Comparison of ENCODE assay signal across 35 cellular contexts in genomic region chr12:47747596-47748506, GRCh38. TPM values are rescaled to one million over a fixed set of nuclear protein-coding genes. Genes with fewer than 3 reads are reported as not detected.
"Had no signal": no experiment of that assay in that cellular context is flagged by ENCODE, and none has a peak within 500 bp of the region (broad histone marks: within the 10 kb centered on the region; RNA-seq: fewer than 3 reads in every experiment).

No MANE protein-coding gene starts in this region.

- H3K4me1 Mint-ChIP-seq: activated CD4-positive, alpha-beta T cell treated with anti-CD3 and anti-CD28 coated beads for 36 hours; activated naive CD8-positive, alpha-beta T cell treated with anti-CD3 and anti-CD28 coated beads for 36 hours had no signal

- FAIRE-seq: kidney had no signal

- H3K4me3 ChIP-seq: adrenal gland, coronary artery, dorsolateral prefrontal cortex, gastroesophageal sphincter, right atrium auricular region, spleen, testis, transverse colon had no signal

- H3K27me3 Mint-ChIP-seq: activated naive CD8-positive, alpha-beta T cell treated with anti-CD3 and anti-CD28 coated beads for 36 hours; naive B cell had no signal

- H3K4me3 Mint-ChIP-seq: activated CD4-positive, alpha-beta T cell treated with anti-CD3 and anti-CD28 coated beads for 36 hours; activated naive CD4-positive, alpha-beta T cell treated with anti-CD3 and anti-CD28 coated beads for 36 hours; activated naive CD8-positive, alpha-beta T cell treated with anti-CD3 and anti-CD28 coated beads for 36 hours; activated T-helper 1 cell treated with anti-CD3 and anti-CD28 coated beads, Interleukin-12 subunit alpha, Interleukin-12 subunit beta, Interleukin-2, Interleukin-4 antibody, amounts not matched to agents 30 ng/mL and 10 ng/mL and 1 ng/mL, durations not matched to agents 14 hours and 24 hours and 36 hours; brain; immature natural killer cell; T-helper 2 cell treated with Interferon-gamma antibody and Interleukin-4, amounts not matched to agents 5 μg/mL and 100 μg/mL, for 36 hours had no signal

- H3K27me3 ChIP-seq: adrenal gland, dorsolateral prefrontal cortex, gastroesophageal sphincter, right atrium auricular region, spleen, testis, transverse colon had no signal

- H3K27ac Mint-ChIP-seq: activated CD4-positive, alpha-beta T cell treated with anti-CD3 and anti-CD28 coated beads for 36 hours; activated naive CD4-positive, alpha-beta T cell treated with anti-CD3 and anti-CD28 coated beads for 36 hours; activated naive CD8-positive, alpha-beta T cell treated with anti-CD3 and anti-CD28 coated beads for 36 hours; activated T-helper 1 cell treated with anti-CD3 and anti-CD28 coated beads, Interleukin-12 subunit alpha, Interleukin-12 subunit beta, Interleukin-2, Interleukin-4 antibody, amounts not matched to agents 30 ng/mL and 10 ng/mL and 1 ng/mL, durations not matched to agents 14 hours and 24 hours and 36 hours; immature natural killer cell; T-helper 2 cell treated with Interferon-gamma antibody and Interleukin-4, amounts not matched to agents 5 μg/mL and 100 μg/mL, for 36 hours had no signal

- H3K9me3 Mint-ChIP-seq: activated naive CD4-positive, alpha-beta T cell treated with anti-CD3 and anti-CD28 coated beads for 36 hours; activated naive CD8-positive, alpha-beta T cell treated with anti-CD3 and anti-CD28 coated beads for 36 hours; activated T-helper 1 cell treated with anti-CD3 and anti-CD28 coated beads, Interleukin-12 subunit alpha, Interleukin-12 subunit beta, Interleukin-2, Interleukin-4 antibody, amounts not matched to agents 30 ng/mL and 10 ng/mL and 1 ng/mL, durations not matched to agents 14 hours and 24 hours and 36 hours; brain; immature natural killer cell; naive B cell; T-helper 2 cell treated with Interferon-gamma antibody and Interleukin-4, amounts not matched to agents 5 μg/mL and 100 μg/mL, for 36 hours had no signal

- H3K36me3 Mint-ChIP-seq: activated naive CD8-positive, alpha-beta T cell treated with anti-CD3 and anti-CD28 coated beads for 36 hours; brain; naive B cell had no signal

- H3K9me3 ChIP-seq: adrenal gland, gastroesophageal sphincter, right atrium auricular region, spleen, testis, transverse colon had no signal

- ATAC-seq: activated CD4-positive, alpha-beta T cell treated with anti-CD3 and anti-CD28 coated beads for 36 hours; gastroesophageal sphincter; stimulated activated naive CD8-positive, alpha-beta T cell treated with anti-CD3 and anti-CD28 coated beads, Interleukin-15, Interleukin-2, amounts not matched to agents 100 U/mL and 50 U/mL, for 24 hours had no signal

- H3K4me1 ChIP-seq: adrenal gland had no signal

- H3K27ac ChIP-seq: adrenal gland, coronary artery, gastroesophageal sphincter, right atrium auricular region, testis had no signal

- DNase-seq: activated CD4-positive, alpha-beta T cell treated with anti-CD3 and anti-CD28 coated beads for 36 hours; activated CD4-positive, alpha-beta T cell treated with anti-CD3 and anti-CD28 coated beads, Interleukin-2, amount 50 U/mL, for 4 hours; activated CD4-positive, CD25-positive, alpha-beta regulatory T cell; activated CD8-positive, alpha-beta memory T cell treated with anti-CD3 and anti-CD28 coated beads for 24 hours; activated CD8-positive, alpha-beta memory T cell treated with anti-CD3 and anti-CD28 coated beads, Interleukin-2, amount 50 U/mL, for 4 hours; activated effector memory CD4-positive, alpha-beta T cell treated with anti-CD3 and anti-CD28 coated beads, Interleukin-2, amount 50 U/mL, for 16 hours; activated naive CD4-positive, alpha-beta T cell treated with anti-CD3 and anti-CD28 coated beads for 36 hours; activated naive CD8-positive, alpha-beta T cell treated with anti-CD3 and anti-CD28 coated beads for 36 hours; activated T-cell treated with anti-CD3 and anti-CD28 coated beads, Interleukin-2, amount 50 U/mL, for 1 hour; adrenal gland; aorta; dorsolateral prefrontal cortex; effector memory CD4-positive, alpha-beta T cell; head of caudate nucleus; hippocampal formation; immature natural killer cell; kidney; left colon; mammary epithelial cell; nucleus accumbens; spleen; stimulated activated naive CD8-positive, alpha-beta T cell treated with anti-CD3 and anti-CD28 coated beads, Interleukin-15, Interleukin-2, amounts not matched to agents 100 U/mL and 50 U/mL, for 24 hours; testis; transverse colon had no signal

- H3K36me3 ChIP-seq: adrenal gland, transverse colon had no signal

RNA-seq across cellular contexts. Expression of gene ENDOU, which starts 22.6 kb away (rescaled TPM):
- total RNA-seq: activated CD4-positive, alpha-beta T cell treated with anti-CD3 and anti-CD28 coated beads for 36 hours; activated T-helper 1 cell treated with anti-CD3 and anti-CD28 coated beads, Interleukin-12 subunit alpha, Interleukin-12 subunit beta, Interleukin-2, Interleukin-4 antibody, amounts not matched to agents 30 ng/mL and 10 ng/mL and 1 ng/mL, durations not matched to agents 14 hours and 24 hours and 36 hours; cerebellum; fibroblast of villous mesenchyme; left colon; mammary epithelial cell; pulmonary artery endothelial cell; urinary bladder had no signal
